In the genomic region with DNA sequence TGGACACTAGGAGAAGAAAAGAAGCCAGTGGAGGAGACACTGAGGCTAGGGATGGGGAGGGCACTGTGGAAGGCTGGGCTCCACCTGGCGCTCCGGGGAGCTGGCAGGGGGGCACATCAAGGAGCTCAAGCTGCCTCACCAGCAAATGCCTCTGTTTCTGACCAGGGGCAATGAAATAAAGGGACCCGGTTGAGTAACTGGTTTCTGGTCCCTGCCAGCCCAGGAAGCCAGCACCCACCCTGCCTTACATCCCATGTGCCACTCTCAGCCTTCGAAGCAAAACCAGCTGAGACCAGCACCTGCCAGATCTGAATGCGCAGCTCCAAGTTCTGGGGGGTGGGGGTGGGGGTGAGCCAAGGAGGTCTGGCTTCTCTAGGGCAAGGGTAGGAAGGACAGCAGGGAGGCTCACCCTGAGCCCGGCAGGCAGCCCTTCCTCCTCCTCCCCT, we compare ENCODE assay signal across 9 cellular contexts. TPM values are rescaled to one million over a fixed set of nuclear protein-coding genes. Genes with fewer than 3 reads are reported as not detected.
DNase-seq lines count a peak whose midpoint lies in the region; ATAC-seq and TF ChIP-seq lines count a peak whose summit lies in the region.
"Had no signal": no experiment of that assay in that cellular context is flagged by ENCODE, and none has a peak within 500 bp of the region (broad histone marks: within the 10 kb centered on the region; RNA-seq: fewer than 3 reads in every experiment).

No MANE protein-coding gene starts in this region.

- intact Hi-C loops in OCI-LY7 (cut with micrococcal nuclease; ENCODE audit: unreplicated experiment): no loop called here

- no peak overlapping the region for H2BK5ac ChIP-seq in trophoblast cell (ENCODE audit: low read depth, low read length, poor library complexity)

- POLR2A ChIA-PET in OCI-LY7 (lab: Charles Lee): no interaction called here

- H2AFZ ChIP-seq in OCI-LY7 (ENCODE audit: low read length) (no peak overlapping the region), trophoblast cell (ENCODE audit: insufficient read depth, low read length, poor library complexity) (no peak overlapping the region)

- TF ChIP-seq CTCF in OCI-LY7 (conservative IDR thresholded peaks at IDR 0.05; ENCODE audit: low read length) (no peak), epithelial cell of proximal tubule (conservative IDR thresholded peaks at IDR 0.05; ENCODE audit: low read depth, low read length) (no peak), foreskin keratinocyte (conservative IDR thresholded peaks at IDR 0.05) (no peak)

- H3K79me2 ChIP-seq in OCI-LY7 (ENCODE audit: insufficient read depth, low read depth, low read length): no peaks in the 10 kb centered on the region
- no peaks in the 10 kb centered on the region for H3K79me2 ChIP-seq in trophoblast cell (ENCODE audit: control insufficient read depth, insufficient read depth, low read length, poor library complexity)

- H2AK5ac ChIP-seq in trophoblast cell (ENCODE audit: low read length): peak overlapping the region; percentile 71

- H3K4me2 ChIP-seq in OCI-LY7 (ENCODE audit: low read length) (peak overlapping the region; percentile 42), trophoblast cell (ENCODE audit: low read length) (peak overlapping the region; percentile 59)

- CTCF ChIA-PET in OCI-LY7 (lab: Charles Lee; ENCODE audit: unreplicated experiment): interaction anchor here (0.6 kb wide), 1 partner anchor 250 kb away, joined by 8 read pairs; no protein-coding TSS in a partner anchor

- no peaks in the 10 kb centered on the region for H4K20me1 ChIP-seq in OCI-LY7 (ENCODE audit: insufficient read depth, low read length)

- H3K27ac ChIP-seq in OCI-LY7 (ENCODE audit: low read depth, low read length, poor library complexity, severe bottlenecking) (no peak overlapping the region), trophoblast cell (ENCODE audit: low read depth, low read length) (no peak overlapping the region), foreskin keratinocyte (no peak overlapping the region)

- H2BK120ac ChIP-seq in trophoblast cell (ENCODE audit: insufficient read depth, low read length, poor library complexity): peak overlapping the region; percentile 28

- H3K27me3 ChIP-seq in trophoblast cell (ENCODE audit: insufficient read depth, low read length): no peaks in the 10 kb centered on the region
- no peaks in the 10 kb centered on the region for H3K27me3 ChIP-seq in foreskin keratinocyte
- H3K27me3 ChIP-seq: adrenal gland had no signal

- ATAC-seq in GM18511 (IDR thresholded peaks at IDR 0.05; ENCODE audit: unreplicated experiment) (no peak), foreskin keratinocyte (no peak)

- H3K23ac ChIP-seq in trophoblast cell (ENCODE audit: low read length): no peak overlapping the region

- H3K14ac ChIP-seq in trophoblast cell (ENCODE audit: low read length): peak overlapping the region; percentile 56

- H3K4me1 ChIP-seq in ES-I3 (ENCODE audit: insufficient read depth, low read length) (peaks cover 22% of the 10 kb centered on the region), OCI-LY7 (ENCODE audit: insufficient read depth, low read length, poor library complexity, severe bottlenecking) (peaks cover 25% of the 10 kb centered on the region), trophoblast cell (ENCODE audit: control insufficient read depth in 1 of 2, insufficient read depth in 2 of 2, low read length in 2 of 2) (peaks cover 24 to 27% of the 10 kb centered on the region in 2 experiments), foreskin keratinocyte (peaks cover 33% of the 10 kb centered on the region)

- BruUV-seq in OCI-LY7 (replicated peaks; lab: Mats Ljungman, UMichigan): no TSS peak

- no CpG with 5 or more reads among the region's 6 CpGs for WGBS in trophoblast cell (ENCODE audit: extremely low coverage, insufficient coverage, insufficient read length)

- H4K8ac ChIP-seq in trophoblast cell (ENCODE audit: low read depth, low read length): no peak overlapping the region

- H2BK12ac ChIP-seq in trophoblast cell (ENCODE audit: low read length): peak overlapping the region; percentile 85

- no peaks in the 10 kb centered on the region for H3K9me2 ChIP-seq in OCI-LY7 (ENCODE audit: insufficient read depth, low read length)

- H3K9ac ChIP-seq in ES-I3 (ENCODE audit: low read depth, low read length) (peak overlapping the region; percentile 39), trophoblast cell (ENCODE audit: low read length) (no peak overlapping the region)

- H3K4ac ChIP-seq in trophoblast cell (ENCODE audit: low read depth, low read length): no peak overlapping the region

- no peaks in the 10 kb centered on the region for H3K36me3 ChIP-seq in ES-I3 (ENCODE audit: insufficient read depth, low read length)
- peaks cover 6% of the 10 kb centered on the region; the same call in 1 of the 2 replicates for H3K36me3 ChIP-seq in OCI-LY7 (ENCODE audit: insufficient read depth, low read length)
- H3K36me3 ChIP-seq in trophoblast cell (ENCODE audit: control insufficient read depth in 1 of 2, insufficient read depth in 2 of 2, low read length in 2 of 2): no peaks in the 10 kb centered on the region
- H3K36me3 ChIP-seq: adrenal gland had no signal

- H4K12ac ChIP-seq in trophoblast cell (ENCODE audit: low read depth, low read length): no peak overlapping the region

- H3K4me3 ChIP-seq in OCI-LY7 (ENCODE audit: low read depth, low read length, poor library complexity, severe bottlenecking): peak overlapping the region; percentile 7
- H3K4me3 ChIP-seq in epithelial cell of proximal tubule (ENCODE audit: low read depth, low read length): peak overlapping the region; percentile 36
- no peak overlapping the region for H3K4me3 ChIP-seq in trophoblast cell (ENCODE audit: low read depth, low read length)

- H3K18ac ChIP-seq in trophoblast cell (ENCODE audit: low read length): peak overlapping the region; percentile 20

- peak overlapping the region; percentile 45 for H4K91ac ChIP-seq in trophoblast cell (ENCODE audit: low read depth, low read length)

- DNase-seq in OCI-LY7 (ENCODE audit: low spot score): no peak
- DNase-seq in epithelial cell of proximal tubule (ENCODE audit: low read depth): no peak
- no peak for DNase-seq in trophoblast cell
- no peak for DNase-seq in stimulated activated CD4-positive, alpha-beta T cell treated with anti-CD3 and anti-CD28 coated beads, Interleukin-4, amount 100 ng/mL, for 24 hours
- DNase-seq in foreskin keratinocyte: no peak
- DNase-seq in retina: no peak

- H3K9me3 ChIP-seq in ES-I3 (ENCODE audit: control insufficient read depth, insufficient read depth, low read length): no peaks in the 10 kb centered on the region
- H3K9me3 ChIP-seq in OCI-LY7 (ENCODE audit: low read length): no peaks in the 10 kb centered on the region
- H3K9me3 ChIP-seq in trophoblast cell (ENCODE audit: insufficient read depth, low read depth, low read length): peaks cover 2% of the 10 kb centered on the region
- H3K9me3 ChIP-seq: adrenal gland had no signal

- H3K79me1 ChIP-seq in trophoblast cell (ENCODE audit: low read length): peaks cover 14% of the 10 kb centered on the region

RNA-seq across cellular contexts. Expression of gene PAK6, which starts 0.4 kb away (rescaled TPM):
- 0.03 and 0.10 TPM in 2 replicates for total RNA-seq in OCI-LY7 (2014; rRNA removed; shearing (Covaris generic))
- total RNA-seq in OCI-LY7 (2022) (not detected in 2 replicates), epithelial cell of proximal tubule (4.5 and 7.1 TPM in 2 replicates), foreskin keratinocyte (14.1 and 15.6 TPM in 2 replicates)
- 8.4 and 8.5 TPM in 2 replicates for polyA plus RNA-seq in trophoblast cell (2013)
- polyA plus RNA-seq in foreskin keratinocyte: 8.9 and 9.0 TPM in 2 replicates

RNA-seq across cellular contexts. Expression of gene ANKRD63, which starts 44.4 kb away (rescaled TPM):
- not detected in 2 replicates for total RNA-seq in OCI-LY7 (2014; rRNA removed; shearing (Covaris generic))
- total RNA-seq in OCI-LY7 (2022): not detected in 2 replicates
- 0.22 TPM in 1 of 2 replicates, not detected in the other for total RNA-seq in epithelial cell of proximal tubule
- polyA plus RNA-seq in trophoblast cell (2013): 0.15 and 0.21 TPM in 2 replicates
- total RNA-seq in foreskin keratinocyte: not detected in 2 replicates
- not detected in 2 replicates for polyA plus RNA-seq in foreskin keratinocyte
- total RNA-seq: adrenal gland had no signal
- polyA plus RNA-seq: adrenal gland had no signal
